25 cellular contexts compared by ENCODE assay signal in the genomic region with DNA sequence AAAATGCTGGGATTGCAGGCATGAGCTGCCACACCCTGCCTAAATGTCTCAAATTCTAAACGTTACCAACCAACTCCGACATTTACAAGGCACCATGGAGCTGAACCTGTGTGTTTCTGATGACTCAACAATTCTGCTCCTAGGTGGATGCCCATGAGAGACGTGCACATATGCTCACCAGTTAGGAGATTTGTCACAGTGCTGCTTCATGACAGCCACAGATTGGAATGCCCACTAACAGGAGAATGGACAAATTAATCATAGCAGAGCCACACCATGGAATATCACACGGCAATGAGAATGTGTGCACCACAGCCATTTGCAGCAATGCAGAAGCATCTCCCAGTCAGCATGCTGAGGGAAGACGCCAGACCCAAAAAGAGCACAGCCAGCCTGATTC. TPM values are rescaled to one million over a fixed set of nuclear protein-coding genes. Genes with fewer than 3 reads are reported as not detected.
DNase-seq lines count a peak whose midpoint lies in the region; ATAC-seq, FAIRE-seq and TF ChIP-seq lines count a peak whose summit lies in the region.
"Had no signal": no experiment of that assay in that cellular context is flagged by ENCODE, and none has a peak within 500 bp of the region (broad histone marks: within the 10 kb centered on the region; RNA-seq: fewer than 3 reads in every experiment).

No MANE protein-coding gene starts in this region.

- CTCF ChIA-PET in H1 (lab: Charles Lee; ENCODE audit: partially characterized antibody), result interaction anchor here (0.6 kb wide), 1 partner anchor 249 kb away, joined by 3 read pairs; no protein-coding TSS in a partner anchor

- no peak overlapping the region for H3K18ac ChIP-seq in H1 (ENCODE audit: extremely low read depth, low read length)

- no peak overlapping the region for H3K56ac ChIP-seq in H1 (replicated peaks; ENCODE audit: insufficient read length, low read depth, low read length)

- H3K9ac ChIP-seq in H1 (replicated peaks in 1 of 4; ENCODE audit: extremely low read depth in 1 of 4, low read depth in 3 of 4, low read length in 3 of 4), result no peak overlapping the region

- no peak overlapping the region for H4K8ac ChIP-seq in H1 (ENCODE audit: extremely low read depth, insufficient read depth, low read length)

- H3K4me2 ChIP-seq in H1 (ENCODE audit: insufficient read depth in 1 of 2, low read depth in 2 of 2, low read length in 2 of 2), result no peak overlapping the region

- no peaks in the 10 kb centered on the region; the same call in 1 of the 2 replicates for H3K23me2 ChIP-seq in H1 (ENCODE audit: low read depth, low read length)

- DNase-seq in NCI-H82 (lab: John Stamatoyannopoulos, UW) (peak; percentile 10), NCI-H82 treated with DMSO at 0.1 percent for 48 hours (lab: John Stamatoyannopoulos, UW; ENCODE audit: unreplicated experiment) (no peak), LHCN-M2 (ENCODE audit: low read depth) (peak; percentile 69), H1 (ENCODE audit: low read depth in 1 of 2, low spot score in 2 of 2) (no peak), urothelium cell line (ENCODE audit: low spot score) (peak; percentile 53), T-helper 1 cell (no peak)
- no peak for DNase-seq in activated CD4-positive, alpha-beta T cell treated with anti-CD3 and anti-CD28 coated beads, Interleukin-2, amount 50 U/mL, for 4 hours
- DNase-seq: activated CD4-positive, alpha-beta T cell treated with anti-CD3 and anti-CD28 coated beads, Interleukin-2, amount 50 U/mL, for 48 hours; CD4-positive, CD25-positive, alpha-beta regulatory T cell; dermis blood vessel endothelial cell; DMS79 treated with DMSO at 0.1 percent for 48 hours; KBM-7; mesenchymal stem cell; NCI-H1092; NCI-H748 treated with DMSO at 0.1 percent for 48 hours; spleen; stimulated activated naive B cell treated with anti-CD40 and anti-IgM and Interleukin-4, amounts not matched to agents 10 μg/mL and 1 μg/mL and 100 μg/mL, for 72 hours; SW 1271; tibial artery had no signal

- TF ChIP-seq EP300 in H1 (IDR thresholded peaks at IDR 0.05; ENCODE audit: borderline replicate concordance in 1 of 2, low read depth in 2 of 2, low read length in 2 of 2), result no peak

- H2AFZ ChIP-seq in H1 (ENCODE audit: low read length), result no peak overlapping the region

- H2BK120ac ChIP-seq in H1 (replicated peaks; ENCODE audit: low read depth, low read length), result no peak overlapping the region

- H2BK12ac ChIP-seq in H1 (ENCODE audit: low read depth, low read length), result no peak overlapping the region

- 85% methylated on average over 5 of the region's 5 CpGs; no CpG with 5 or more reads in 1 of the 2 experiments for WGBS in H1 (ENCODE audit: extremely low coverage in 1 of 2, insufficient coverage in 1 of 2, insufficient read length in 1 of 2, insufficient replicate concordance in 2 of 2, low coverage in 1 of 2, low lambda C conversion rate in 2 of 2, missing lambda C conversion rate in 1 of 2), 2 experiments

- H3K23ac ChIP-seq in H1 (ENCODE audit: insufficient read length), result no peak overlapping the region

- no peaks in the 10 kb centered on the region for H3K36me3 ChIP-seq in H1 (ENCODE audit: control insufficient read depth in 2 of 4, insufficient read depth in 4 of 4, low read length in 3 of 4)
- H3K36me3 ChIP-seq: spleen, tibial artery had no signal

- no peak overlapping the region for H2BK15ac ChIP-seq in H1 (ENCODE audit: low read length)

- H3K9me3 ChIP-seq in H1 (ENCODE audit: insufficient read depth in 2 of 2, low read depth in 1 of 2, low read length in 1 of 2), result no peaks in the 10 kb centered on the region; a peak in 1 of 4 replicates
- H3K9me3 ChIP-seq: tibial artery had no signal

- no peaks in the 10 kb centered on the region for H3K79me2 ChIP-seq in H1 (ENCODE audit: control insufficient read depth in 1 of 2, insufficient read depth in 2 of 2, low read length in 2 of 2)

- H4K5ac ChIP-seq in H1 (ENCODE audit: insufficient read length, low read depth, low read length), result no peak overlapping the region

- TF ChIP-seq RAD21 in H1 (IDR thresholded peaks at IDR 0.05 in 1 of 2, conservative IDR thresholded peaks at IDR 0.05 in 1 of 2; ENCODE audit: low read depth in 2 of 2, low read length in 2 of 2), result no peak

- no peak for FAIRE-seq in H1 (lab: Jason Lieb, UNC)
- FAIRE-seq in urothelium cell line (lab: Jason Lieb, UNC), result peak; percentile 48
- FAIRE-seq: A204.1 had no signal

- no peak for TF ChIP-seq CTCF in H1 (IDR thresholded peaks at IDR 0.05; ENCODE audit: control extremely low read depth in 1 of 3, insufficient read depth in 1 of 3, low read depth in 1 of 3, low read length in 3 of 3)

- no peaks in the 10 kb centered on the region for H3K27me3 ChIP-seq in H1 (replicated peaks in 1 of 4; ENCODE audit: control insufficient read depth in 3 of 4, extremely low read depth in 1 of 4, insufficient read depth in 3 of 4, low read length in 3 of 4)

- no peak for TF ChIP-seq POLR2A in H1 (IDR thresholded peaks at IDR 0.05; ENCODE audit: control extremely low read depth in 1 of 2, low read depth in 2 of 2, low read length in 2 of 2)

- H3K27ac ChIP-seq in H1 (ENCODE audit: low read depth, low read length), result no peak overlapping the region
- H3K27ac ChIP-seq: spleen, tibial artery had no signal

- no peak overlapping the region for H3K14ac ChIP-seq in H1 (ENCODE audit: insufficient read length)

- H3K79me1 ChIP-seq in H1 (ENCODE audit: low read depth, low read length), result no peaks in the 10 kb centered on the region

- H2BK20ac ChIP-seq in H1 (ENCODE audit: low read length), result no peak overlapping the region

- ATAC-seq in GM21515 (IDR thresholded peaks at IDR 0.05; ENCODE audit: unreplicated experiment), result no peak
- ATAC-seq: natural killer cell treated with Interleukin-12 subunit alpha and Interleukin-12 subunit beta and Interleukin-15 and Interleukin-18, amount 100 ng/mL, for 72 hours; Panc1; stimulated activated naive B cell treated with anti-CD40 and anti-IgM and Interleukin-4, amounts not matched to agents 10 μg/mL and 1 μg/mL and 100 μg/mL, for 72 hours had no signal

- no peak overlapping the region for H2BK5ac ChIP-seq in H1 (ENCODE audit: low read depth, low read length)

- no peaks in the 10 kb centered on the region for H4K20me1 ChIP-seq in H1 (replicated peaks in 1 of 2; ENCODE audit: control insufficient read depth in 1 of 2, insufficient read depth in 2 of 2, low read length in 2 of 2)

- no peak overlapping the region for H4K91ac ChIP-seq in H1 (replicated peaks; ENCODE audit: insufficient read length, low read length)

- H3K4ac ChIP-seq in H1 (replicated peaks; ENCODE audit: insufficient read length, low read depth, low read length), result no peak overlapping the region

- POLR2A ChIA-PET in H1 (lab: Charles Lee; ENCODE audit: partially characterized antibody), result no interaction called here

- H3K4me3 ChIP-seq in H1 (ENCODE audit: extremely low read depth in 1 of 4, insufficient read depth in 2 of 4, low read depth in 3 of 4, low read length in 4 of 4), result no peak overlapping the region
- H3K4me3 ChIP-seq: spleen, tibial artery had no signal

- no peaks in the 10 kb centered on the region for H3K4me1 ChIP-seq in H1 (replicated peaks in 1 of 4; ENCODE audit: control insufficient read depth in 3 of 4, insufficient read depth in 4 of 4, low read length in 3 of 4)
- H3K4me1 ChIP-seq: spleen, tibial artery had no signal

- no peak overlapping the region for H2AK5ac ChIP-seq in H1 (ENCODE audit: low read depth, low read length)

TF ChIP-seq in H1, 55 proteins besides CTCF, POLR2A, EP300 and RAD21:
- 0 out of 2 replicates have a peak, but pooled peaks have one; percentile 12 for TF ChIP-seq MAFK (IDR thresholded peaks at IDR 0.05; ENCODE audit: low read depth, low read length)
- TF ChIP-seq NRF1 (IDR thresholded peaks at IDR 0.05; ENCODE audit: low read depth, low read length), result no peak

RNA-seq across cellular contexts. Expression of a gene that starts 8.0 kb away (rescaled TPM):
- 0.06 TPM in 1 of 2 replicates, not detected in the other for total RNA-seq in LHCN-M2 (2014; rRNA removed)
- not detected for polyA plus RNA-seq in LHCN-M2 (2012)
- total RNA-seq in H1 (2021; fragmentation: NEBNext Ultra II Directional; extraction: Animal tissue kit (Norgen Biotek cat#: 25700)), result not detected in 2 replicates
- polyA plus RNA-seq in H1 (2011; rRNA removed), result not detected in 2 replicates
- not detected for polyA plus RNA-seq in H1 (2011; cell fraction: cytosol; rRNA removed)
- polyA plus RNA-seq in H1 (2011; cell fraction: nucleus; rRNA removed), result not detected
- polyA plus RNA-seq in H1 (2012, experiment 1 of 2), result not detected in 4 replicates
- polyA plus RNA-seq in H1 (2012, experiment 2 of 2), result not detected
- not detected for polyA plus RNA-seq in H1 (2013, experiment 1 of 2)
- not detected for polyA plus RNA-seq in H1 (2013, experiment 2 of 2)
- 0.02 TPM in 1 of 2 replicates, not detected in the other for polyA minus RNA-seq in H1 (2011; rRNA and poly(A)+ RNA removed)
- polyA minus RNA-seq in H1 (2011; cell fraction: cytosol; rRNA and poly(A)+ RNA removed), result not detected
- polyA minus RNA-seq in H1 (2011; cell fraction: nucleus; rRNA and poly(A)+ RNA removed), result not detected
- total RNA-seq: CD4-positive, CD25-positive, alpha-beta regulatory T cell; dermis blood vessel endothelial cell; natural killer cell treated with Interleukin-12 subunit alpha and Interleukin-12 subunit beta and Interleukin-15 and Interleukin-18, amount 100 ng/mL, for 72 hours; posterior vena cava; spleen had no signal
- polyA plus RNA-seq: CD4-positive, CD25-positive, alpha-beta regulatory T cell; esophagus; spleen had no signal

RNA-seq across cellular contexts. Expression of a gene that starts 46.8 kb away (rescaled TPM):
- not detected in 2 replicates for total RNA-seq in LHCN-M2 (2014; rRNA removed)
- polyA plus RNA-seq in LHCN-M2 (2012), result 0.06 TPM
- 1.1 and 1.6 TPM in 2 replicates for total RNA-seq in H1 (2021; fragmentation: NEBNext Ultra II Directional; extraction: Animal tissue kit (Norgen Biotek cat#: 25700))
- polyA plus RNA-seq in H1 (2011; rRNA removed), result 0.52 and 0.70 TPM in 2 replicates
- polyA plus RNA-seq in H1 (2011; cell fraction: cytosol; rRNA removed), result 0.61 TPM
- polyA plus RNA-seq in H1 (2011; cell fraction: nucleus; rRNA removed), result 0.64 TPM
- polyA plus RNA-seq in H1 (2012, experiment 1 of 2), result 0.36 to 1.2 TPM (median 0.46 TPM) in 4 replicates
- 0.22 TPM for polyA plus RNA-seq in H1 (2012, experiment 2 of 2)
- 0.71 TPM for polyA plus RNA-seq in H1 (2013, experiment 1 of 2)
- 0.99 TPM for polyA plus RNA-seq in H1 (2013, experiment 2 of 2)
- polyA minus RNA-seq in H1 (2011; rRNA and poly(A)+ RNA removed), result not detected in 2 replicates
- polyA minus RNA-seq in H1 (2011; cell fraction: cytosol; rRNA and poly(A)+ RNA removed), result not detected
- polyA minus RNA-seq in H1 (2011; cell fraction: nucleus; rRNA and poly(A)+ RNA removed), result not detected
- total RNA-seq: CD4-positive, CD25-positive, alpha-beta regulatory T cell; dermis blood vessel endothelial cell; natural killer cell treated with Interleukin-12 subunit alpha and Interleukin-12 subunit beta and Interleukin-15 and Interleukin-18, amount 100 ng/mL, for 72 hours had no signal
- polyA plus RNA-seq: CD4-positive, CD25-positive, alpha-beta regulatory T cell had no signal

RNA-seq across cellular contexts. Expression of a gene that starts 56.9 kb away (rescaled TPM):
- not detected in 2 replicates for total RNA-seq in LHCN-M2 (2014; rRNA removed)
- polyA plus RNA-seq in LHCN-M2 (2012), result not detected
- total RNA-seq in H1 (2021; fragmentation: NEBNext Ultra II Directional; extraction: Animal tissue kit (Norgen Biotek cat#: 25700)), result 1.3 and 1.6 TPM in 2 replicates
- 1.2 and 2.3 TPM in 2 replicates for polyA plus RNA-seq in H1 (2011; rRNA removed)
- 1.8 TPM for polyA plus RNA-seq in H1 (2011; cell fraction: cytosol; rRNA removed)
- 4.1 TPM for polyA plus RNA-seq in H1 (2011; cell fraction: nucleus; rRNA removed)
- polyA plus RNA-seq in H1 (2012, experiment 1 of 2), result 0.64 to 0.78 TPM (median 0.70 TPM) in 4 replicates
- 0.46 TPM for polyA plus RNA-seq in H1 (2012, experiment 2 of 2)
- 0.51 TPM for polyA plus RNA-seq in H1 (2013, experiment 1 of 2)
- 0.33 TPM for polyA plus RNA-seq in H1 (2013, experiment 2 of 2)
- 0.17 and 0.25 TPM in 2 replicates for polyA minus RNA-seq in H1 (2011; rRNA and poly(A)+ RNA removed)
- polyA minus RNA-seq in H1 (2011; cell fraction: cytosol; rRNA and poly(A)+ RNA removed), result 1.9 TPM
- polyA minus RNA-seq in H1 (2011; cell fraction: nucleus; rRNA and poly(A)+ RNA removed), result 0.90 TPM
- total RNA-seq: CD4-positive, CD25-positive, alpha-beta regulatory T cell; dermis blood vessel endothelial cell; natural killer cell treated with Interleukin-12 subunit alpha and Interleukin-12 subunit beta and Interleukin-15 and Interleukin-18, amount 100 ng/mL, for 72 hours; posterior vena cava had no signal

Comparison
In these comparisons a context has a peak if more than half of its experiments do, and no peak if none do; other contexts are left out.
1. DNase-seq: peak in NCI-H82 (single experiment), LHCN-M2 (single experiment) and urothelium cell line (single experiment); none in NCI-H82 treated with DMSO at 0.1 percent for 48 hours (single experiment), H1 (0 of 2), activated CD4-positive, alpha-beta T cell treated with anti-CD3 and anti-CD28 coated beads, Interleukin-2, amount 50 U/mL, for 4 hours (0 of 2) and T-helper 1 cell (0 of 5).